5 cellular contexts compared by ENCODE assay signal in genomic region chr6:32010856-32011530, GRCh38. TPM values are rescaled to one million over a fixed set of nuclear protein-coding genes. Genes with fewer than 3 reads are reported as not detected.
"Had no signal": no experiment of that assay in that cellular context is flagged by ENCODE, and none has a peak within 500 bp of the region (broad histone marks: within the 10 kb centered on the region; RNA-seq: fewer than 3 reads in every experiment).

No MANE protein-coding gene starts in this region.

RNA-seq across cellular contexts. Expression of gene CYP21A2, which starts 27.2 kb away (rescaled TPM):
- total RNA-seq: bronchial epithelial cell, IMR-90, Right ventricle myocardium superior, SJCRH30 had no signal
- polyA plus RNA-seq: SK-N-SH had no signal
